In the genomic region with DNA sequence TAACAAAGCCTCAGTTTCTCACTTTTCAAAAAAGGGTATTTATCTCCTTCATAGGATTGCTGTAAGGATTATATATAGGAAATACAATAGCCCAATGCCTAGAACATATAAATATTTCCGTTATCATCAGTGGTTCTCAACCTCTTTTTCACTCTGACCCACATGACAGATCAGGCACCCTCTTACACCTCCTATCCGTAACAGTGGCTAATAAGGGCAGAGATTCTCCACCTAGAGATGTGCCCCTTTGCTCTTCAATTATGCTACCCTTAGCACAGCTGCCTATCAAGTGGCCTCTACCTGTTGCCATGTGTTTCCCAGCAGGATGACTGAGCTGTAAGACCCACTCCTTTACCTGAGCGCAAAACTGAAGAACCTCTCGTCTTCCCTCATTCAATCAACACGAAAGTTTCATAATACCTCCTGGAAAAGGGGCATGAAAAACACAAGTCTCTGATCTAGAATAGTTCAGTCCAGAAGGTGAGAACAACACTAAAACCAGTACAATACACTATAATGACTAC, we compare ENCODE assay signal across 1 cellular context.
TF ChIP-seq lines count a peak whose summit lies in the region.

No MANE protein-coding gene starts in this region.

TF ChIP-seq in GM12878, 131 proteins besides CTCF, POLR2A, EP300 and RAD21:
- TF ChIP-seq PML (IDR thresholded peaks at IDR 0.05; ENCODE audit: low read length): no peak
- no peak for TF ChIP-seq MTA2 (IDR thresholded peaks at IDR 0.05; ENCODE audit: low read depth)
- TF ChIP-seq, protein P1, sequence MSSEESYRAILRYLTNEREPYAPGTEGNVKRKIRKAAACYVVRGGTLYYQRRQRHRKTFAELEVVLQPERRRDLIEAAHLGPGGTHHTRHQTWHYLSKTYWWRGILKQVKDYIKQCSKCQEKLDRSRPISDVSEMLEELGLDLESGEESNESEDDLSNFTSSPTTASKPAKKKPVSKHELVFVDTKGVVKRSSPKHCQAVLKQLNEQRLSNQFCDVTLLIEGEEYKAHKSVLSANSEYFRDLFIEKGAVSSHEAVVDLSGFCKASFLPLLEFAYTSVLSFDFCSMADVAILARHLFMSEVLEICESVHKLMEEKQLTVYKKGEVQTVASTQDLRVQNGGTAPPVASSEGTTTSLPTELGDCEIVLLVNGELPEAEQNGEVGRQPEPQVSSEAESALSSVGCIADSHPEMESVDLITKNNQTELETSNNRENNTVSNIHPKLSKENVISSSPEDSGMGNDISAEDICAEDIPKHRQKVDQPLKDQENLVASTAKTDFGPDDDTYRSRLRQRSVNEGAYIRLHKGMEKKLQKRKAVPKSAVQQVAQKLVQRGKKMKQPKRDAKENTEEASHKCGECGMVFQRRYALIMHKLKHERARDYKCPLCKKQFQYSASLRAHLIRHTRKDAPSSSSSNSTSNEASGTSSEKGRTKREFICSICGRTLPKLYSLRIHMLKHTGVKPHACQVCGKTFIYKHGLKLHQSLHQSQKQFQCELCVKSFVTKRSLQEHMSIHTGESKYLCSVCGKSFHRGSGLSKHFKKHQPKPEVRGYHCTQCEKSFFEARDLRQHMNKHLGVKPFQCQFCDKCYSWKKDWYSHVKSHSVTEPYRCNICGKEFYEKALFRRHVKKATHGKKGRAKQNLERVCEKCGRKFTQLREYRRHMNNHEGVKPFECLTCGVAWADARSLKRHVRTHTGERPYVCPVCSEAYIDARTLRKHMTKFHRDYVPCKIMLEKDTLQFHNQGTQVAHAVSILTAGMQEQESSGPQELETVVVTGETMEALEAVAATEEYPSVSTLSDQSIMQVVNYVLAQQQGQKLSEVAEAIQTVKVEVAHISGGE (CRISPR knock-in tag; IDR thresholded peaks at IDR 0.05): no peak
- no peak for TF ChIP-seq KLF5 (IDR thresholded peaks at IDR 0.05; ENCODE audit: partially characterized antibody)
- TF ChIP-seq HDAC2 (IDR thresholded peaks at IDR 0.05): no peak
- no peak for TF ChIP-seq RCOR1 (conservative IDR thresholded peaks at IDR 0.05; ENCODE audit: low read depth, low read length)
- TF ChIP-seq RBBP5 (conservative IDR thresholded peaks at IDR 0.05): no peak
- no peak for TF ChIP-seq YBX1 (IDR thresholded peaks at IDR 0.05)
- TF ChIP-seq EZH2 (IDR thresholded peaks at IDR 0.05; ENCODE audit: borderline replicate concordance, control insufficient read depth, low read depth, low read length): no peak
- no peak for TF ChIP-seq ELK1 (IDR thresholded peaks at IDR 0.05; ENCODE audit: low read depth, low read length)
- TF ChIP-seq ZSCAN29 (IDR thresholded peaks at IDR 0.05): no peak
- TF ChIP-seq JUND (IDR thresholded peaks at IDR 0.05; ENCODE audit: low read depth, low read length): no peak
